Comparison of ENCODE assay signal across 17 cellular contexts in genomic region chr17:74636541-74636940, GRCh38. TPM values are rescaled to one million over a fixed set of nuclear protein-coding genes. Genes with fewer than 3 reads are reported as not detected.
"Had no signal": no experiment of that assay in that cellular context is flagged by ENCODE, and none has a peak within 500 bp of the region (broad histone marks: within the 10 kb centered on the region; RNA-seq: fewer than 3 reads in every experiment).

No MANE protein-coding gene starts in this region.

RNA-seq across cellular contexts. Expression of gene CD300E, which starts 13.0 kb away (rescaled TPM):
- total RNA-seq: activated CD4-positive, alpha-beta memory T cell treated with anti-CD3 and anti-CD28 coated beads for 36 hours; activated CD4-positive, alpha-beta T cell treated with anti-CD3 and anti-CD28 coated beads, Interleukin-2, amount 10 ng/mL, durations not matched to agents 24 days and 14 days; activated CD8-positive, alpha-beta memory T cell treated with anti-CD3 and anti-CD28 coated beads for 36 hours; activated CD8-positive, alpha-beta T cell treated with anti-CD3 and anti-CD28 coated beads for 36 hours; activated naive CD4-positive, alpha-beta T cell treated with anti-CD3 and anti-CD28 coated beads for 36 hours; activated naive CD4-positive, alpha-beta T cell treated with anti-CD3 and anti-CD28 coated beads, Interleukin-2, amount 50 U/mL, for 72 hours; activated naive CD8-positive, alpha-beta T cell treated with anti-CD3 and anti-CD28 coated beads for 36 hours; activated T-cell treated with anti-CD3 and anti-CD28 coated beads, Interleukin-2, amount 50 U/mL, for 4 hours; activated T-cell treated with anti-CD3 and anti-CD28 coated beads, Interleukin-2, amount 50 U/mL, for 72 hours; activated T-helper 1 cell treated with anti-CD3 and anti-CD28 coated beads, Interleukin-12 subunit alpha, Interleukin-12 subunit beta, Interleukin-2, Interleukin-4 antibody, amounts not matched to agents 30 ng/mL and 10 ng/mL and 1 ng/mL, durations not matched to agents 14 hours and 24 hours and 36 hours; activated T-helper 17 cell treated with anti-CD3 and anti-CD28 coated beads, Interleukin-2, amount 50 U/mL, for 72 hours; astrocyte; body of pancreas had no signal

RNA-seq across cellular contexts. Expression of gene CD300LD, which starts 44.5 kb away (rescaled TPM):
- total RNA-seq: activated B cell treated with CpG ODN at 0.5 μM for 24 hours; activated CD4-positive, alpha-beta memory T cell treated with anti-CD3 and anti-CD28 coated beads for 36 hours; activated CD4-positive, alpha-beta T cell treated with anti-CD3 and anti-CD28 coated beads, Interleukin-2, amount 10 ng/mL, durations not matched to agents 24 days and 14 days; activated CD8-positive, alpha-beta memory T cell treated with anti-CD3 and anti-CD28 coated beads for 36 hours; activated CD8-positive, alpha-beta T cell treated with anti-CD3 and anti-CD28 coated beads for 36 hours; activated naive CD4-positive, alpha-beta T cell treated with anti-CD3 and anti-CD28 coated beads for 36 hours; activated naive CD4-positive, alpha-beta T cell treated with anti-CD3 and anti-CD28 coated beads, Interleukin-2, amount 50 U/mL, for 72 hours; activated naive CD8-positive, alpha-beta T cell treated with anti-CD3 and anti-CD28 coated beads for 36 hours; activated T-cell treated with anti-CD3 and anti-CD28 coated beads, Interleukin-2, amount 50 U/mL, for 4 hours; activated T-helper 1 cell treated with anti-CD3 and anti-CD28 coated beads, Interleukin-12 subunit alpha, Interleukin-12 subunit beta, Interleukin-2, Interleukin-4 antibody, amounts not matched to agents 30 ng/mL and 10 ng/mL and 1 ng/mL, durations not matched to agents 14 hours and 24 hours and 36 hours; activated T-helper 17 cell treated with anti-CD3 and anti-CD28 coated beads, Interleukin-2, amount 50 U/mL, for 72 hours; adrenal gland; aorta; astrocyte; body of pancreas; breast epithelium had no signal
- polyA plus RNA-seq: adrenal gland had no signal
